Comparison of ENCODE assay signal across 13 cellular contexts in genomic region chr5:14424011-14424685, GRCh38.
A peak's percentile ranks its signal among the peaks of the same experiment; 100 is the strongest.
DNase-seq lines count a peak whose midpoint lies in the region; ATAC-seq and TF ChIP-seq lines count a peak whose summit lies in the region.
"Had no signal": no experiment of that assay in that cellular context is flagged by ENCODE, and none has a peak within 500 bp of the region (broad histone marks: within the 10 kb centered on the region; RNA-seq: fewer than 3 reads in every experiment).

No MANE protein-coding gene starts in this region.

- no peak for TF ChIP-seq CTCF in astrocyte of the spinal cord (IDR thresholded peaks at IDR 0.05; ENCODE audit: low read depth, low read length)

- H3K27me3 Mint-ChIP-seq in stimulated activated naive B cell treated with anti-CD40 and anti-IgM and Interleukin-4, amounts not matched to agents 10 μg/mL and 1 μg/mL and 100 μg/mL, for 72 hours, result no peaks in the 10 kb centered on the region

- no peaks in the 10 kb centered on the region for H3K4me1 Mint-ChIP-seq in stimulated activated naive B cell treated with anti-CD40 and anti-IgM and Interleukin-4, amounts not matched to agents 10 μg/mL and 1 μg/mL and 100 μg/mL, for 72 hours

- no peaks in the 10 kb centered on the region for H3K9me3 Mint-ChIP-seq in activated naive CD4-positive, alpha-beta T cell treated with anti-CD3 and anti-CD28 coated beads, Interleukin-2, amount 50 U/mL, for 72 hours
- no peaks in the 10 kb centered on the region for H3K9me3 Mint-ChIP-seq in stimulated activated naive B cell treated with anti-CD40 and anti-IgM and Interleukin-4, amounts not matched to agents 10 μg/mL and 1 μg/mL and 100 μg/mL, for 72 hours
- H3K9me3 Mint-ChIP-seq: neural crest cell had no signal

- peak in 1 of 2 donors; percentile 39 for DNase-seq in activated naive CD4-positive, alpha-beta T cell treated with anti-CD3 and anti-CD28 coated beads, Interleukin-2, amount 50 U/mL, for 72 hours (ENCODE audit: low spot score in 2 of 2)
- DNase-seq in activated naive CD4-positive, alpha-beta T cell (lab: John Stamatoyannopoulos, UW), result no peak
- DNase-seq in astrocyte of the spinal cord (ENCODE audit: low read depth, low spot score), result peak; percentile 59
- DNase-seq in stimulated activated naive B cell treated with anti-CD40 and anti-IgM and Interleukin-4, amounts not matched to agents 10 μg/mL and 1 μg/mL and 100 μg/mL, for 72 hours, result no peak
- no peak for DNase-seq in middle frontal gyrus (ENCODE audit: extremely low spot score, low spot score)
- no peak for DNase-seq in NCI-H510A (lab: John Stamatoyannopoulos, UW)
- DNase-seq: adrenal gland, Caco-2, kidney, MG63, NCI-H1694 had no signal

- peak overlapping the region in 1 of 2 donors; percentile 26 for H3K27ac Mint-ChIP-seq in activated naive CD4-positive, alpha-beta T cell treated with anti-CD3 and anti-CD28 coated beads, Interleukin-2, amount 50 U/mL, for 72 hours
- H3K27ac Mint-ChIP-seq in stimulated activated naive B cell treated with anti-CD40 and anti-IgM and Interleukin-4, amounts not matched to agents 10 μg/mL and 1 μg/mL and 100 μg/mL, for 72 hours, result no peak overlapping the region

- ATAC-seq in activated naive CD4-positive, alpha-beta T cell treated with anti-CD3 and anti-CD28 coated beads, Interleukin-2, amount 50 U/mL, for 72 hours, result peak; percentile 81 to 92
- ATAC-seq in SK-N-SH treated with all-trans-retinoic acid at 6 μM for 48 hours, result peak; percentile 12; the same call in 2 of the 3 replicates
- ATAC-seq in stimulated activated naive B cell treated with anti-CD40 and anti-IgM and Interleukin-4, amounts not matched to agents 10 μg/mL and 1 μg/mL and 100 μg/mL, for 72 hours (replicated peaks), result peak; percentile 52 to 54

- H3K4me3 Mint-ChIP-seq in stimulated activated naive B cell treated with anti-CD40 and anti-IgM and Interleukin-4, amounts not matched to agents 10 μg/mL and 1 μg/mL and 100 μg/mL, for 72 hours, result no peak overlapping the region
- H3K4me3 Mint-ChIP-seq: neural crest cell had no signal

- no peak overlapping the region for H3K4me3 ChIP-seq in astrocyte of the spinal cord (ENCODE audit: low read depth, low read length)
- H3K4me3 ChIP-seq: adrenal gland, MG63 had no signal

- no peaks in the 10 kb centered on the region for H3K36me3 Mint-ChIP-seq in activated naive CD4-positive, alpha-beta T cell treated with anti-CD3 and anti-CD28 coated beads, Interleukin-2, amount 50 U/mL, for 72 hours
- H3K36me3 Mint-ChIP-seq in stimulated activated naive B cell treated with anti-CD40 and anti-IgM and Interleukin-4, amounts not matched to agents 10 μg/mL and 1 μg/mL and 100 μg/mL, for 72 hours, result peaks cover 41 to 62% of the 10 kb centered on the region in 2 donors

- in situ Hi-C loops in astrocyte of the spinal cord (cut with HindIII; ENCODE audit: low sequenced_read_pairs), result no loop called here

TF ChIP-seq in SK-N-SH treated with all-trans-retinoic acid at 6 μM for 48 hours, 23 proteins besides CTCF, POLR2A, EP300 and RAD21:
- TF ChIP-seq ESRRG (CRISPR knock-in tag; IDR thresholded peaks at IDR 0.05) (no peak), ZNF8 (CRISPR knock-in tag; IDR thresholded peaks at IDR 0.05) (no peak), ISL1 (CRISPR knock-in tag; IDR thresholded peaks at IDR 0.05) (no peak), ARNTL (CRISPR knock-in tag; IDR thresholded peaks at IDR 0.05; ENCODE audit: borderline replicate concordance, low read depth) (no peak), CREB5 (CRISPR knock-in tag; IDR thresholded peaks at IDR 0.05; ENCODE audit: low read depth) (no peak), ZC3H10 (CRISPR knock-in tag; IDR thresholded peaks at IDR 0.05) (no peak), BACH2 (CRISPR knock-in tag; IDR thresholded peaks at IDR 0.05; ENCODE audit: borderline replicate concordance) (no peak), TOX (CRISPR knock-in tag; IDR thresholded peaks at IDR 0.05; ENCODE audit: borderline replicate concordance) (no peak), CSDC2 (CRISPR knock-in tag; IDR thresholded peaks at IDR 0.05) (no peak), PPARA (CRISPR knock-in tag; IDR thresholded peaks at IDR 0.05; ENCODE audit: borderline replicate concordance) (no peak), ZNF70 (CRISPR knock-in tag; IDR thresholded peaks at IDR 0.05) (no peak), RARB (CRISPR knock-in tag; IDR thresholded peaks at IDR 0.05) (no peak), ZFP3 (CRISPR knock-in tag; IDR thresholded peaks at IDR 0.05) (no peak), TCF4 (CRISPR knock-in tag; IDR thresholded peaks at IDR 0.05; ENCODE audit: borderline replicate concordance) (no peak)
- TF ChIP-seq, protein P1, sequence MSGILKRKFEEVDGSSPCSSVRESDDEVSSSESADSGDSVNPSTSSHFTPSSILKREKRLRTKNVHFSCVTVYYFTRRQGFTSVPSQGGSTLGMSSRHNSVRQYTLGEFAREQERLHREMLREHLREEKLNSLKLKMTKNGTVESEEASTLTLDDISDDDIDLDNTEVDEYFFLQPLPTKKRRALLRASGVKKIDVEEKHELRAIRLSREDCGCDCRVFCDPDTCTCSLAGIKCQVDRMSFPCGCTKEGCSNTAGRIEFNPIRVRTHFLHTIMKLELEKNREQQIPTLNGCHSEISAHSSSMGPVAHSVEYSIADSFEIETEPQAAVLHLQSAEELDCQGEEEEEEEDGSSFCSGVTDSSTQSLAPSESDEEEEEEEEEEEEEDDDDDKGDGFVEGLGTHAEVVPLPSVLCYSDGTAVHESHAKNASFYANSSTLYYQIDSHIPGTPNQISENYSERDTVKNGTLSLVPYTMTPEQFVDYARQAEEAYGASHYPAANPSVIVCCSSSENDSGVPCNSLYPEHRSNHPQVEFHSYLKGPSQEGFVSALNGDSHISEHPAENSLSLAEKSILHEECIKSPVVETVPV (CRISPR knock-in tag; IDR thresholded peaks at IDR 0.05), result no peak

Comparison
In these comparisons a context has a peak if more than half of its experiments do, and no peak if none do; other contexts are left out.
1. ATAC-seq: peak in every context shown above with its lines; median percentile 86 in activated naive CD4-positive, alpha-beta T cell treated with anti-CD3 and anti-CD28 coated beads, Interleukin-2, amount 50 U/mL, for 72 hours; 53 in stimulated activated naive B cell treated with anti-CD40 and anti-IgM and Interleukin-4, amounts not matched to agents 10 μg/mL and 1 μg/mL and 100 μg/mL, for 72 hours; 12 in SK-N-SH treated with all-trans-retinoic acid at 6 μM for 48 hours.